In genomic region chr1:8497196-8497878, GRCh38 we compare ENCODE assay signal across 9 cellular contexts.
DNase-seq lines count a peak whose midpoint lies in the region; ATAC-seq, FAIRE-seq and TF ChIP-seq lines count a peak whose summit lies in the region.
"Had no signal": no experiment of that assay in that cellular context is flagged by ENCODE, and none has a peak within 500 bp of the region (broad histone marks: within the 10 kb centered on the region; RNA-seq: fewer than 3 reads in every experiment).

No MANE protein-coding gene starts in this region.

- H3K9me3 ChIP-seq in skeletal muscle satellite cell (replicated peaks; ENCODE audit: low read length) (no peaks in the 10 kb centered on the region), kidney (ENCODE audit: control insufficient read depth in 1 of 2, low read length in 2 of 2) (no peaks in the 10 kb centered on the region)

- in situ Hi-C loops in G401 (cut with HindIII; ENCODE audit: low sequenced_read_pairs) = no loop called here

- H3K27me3 ChIP-seq in skeletal muscle satellite cell (ENCODE audit: control insufficient read depth, insufficient read depth, low read length) = no peaks in the 10 kb centered on the region

- H3K27ac ChIP-seq in kidney (ENCODE audit: low read depth in 2 of 2, low read length in 2 of 2) = no peak overlapping the region

- H3K4me1 ChIP-seq in skeletal muscle satellite cell (ENCODE audit: control insufficient read depth, insufficient read depth, low read length) = peaks cover 23% of the 10 kb centered on the region
- peaks cover 0 to 3% of the 10 kb centered on the region in 2 donors for H3K4me1 ChIP-seq in kidney (ENCODE audit: control insufficient read depth in 1 of 2, insufficient read depth in 1 of 2, low read depth in 1 of 2, low read length in 2 of 2)

- H3K36me3 ChIP-seq in skeletal muscle satellite cell (ENCODE audit: insufficient read depth, low read length) = peaks cover 20% of the 10 kb centered on the region
- peaks cover 2 to 10% of the 10 kb centered on the region in 2 donors for H3K36me3 ChIP-seq in kidney (ENCODE audit: control insufficient read depth in 1 of 2, insufficient read depth in 2 of 2, low read length in 2 of 2)

- TF ChIP-seq POLR2A in GM12892 (IDR thresholded peaks at IDR 0.05; ENCODE audit: low read depth, low read length) = no peak

- TF ChIP-seq CTCF in fibroblast of villous mesenchyme (IDR thresholded peaks at IDR 0.05; ENCODE audit: insufficient read depth, low read depth, low read length) (no peak), kidney (IDR thresholded peaks at IDR 0.05; ENCODE audit: borderline replicate concordance, extremely low read depth, insufficient read depth) (no peak)

- H3K4me3 ChIP-seq in fibroblast of villous mesenchyme (ENCODE audit: low read depth, low read length) (no peak overlapping the region), skeletal muscle satellite cell (ENCODE audit: low read length) (no peak overlapping the region), kidney (ENCODE audit: low read length in 2 of 2) (no peak overlapping the region)

- no peak for ATAC-seq in HG02885 (IDR thresholded peaks at IDR 0.05; ENCODE audit: poor library complexity, unreplicated experiment)

- H3K4me2 ChIP-seq in skeletal muscle satellite cell (ENCODE audit: low read length) = peak overlapping the region; percentile 48

- DNase-seq in GM12892 (ENCODE audit: insufficient read length) = no peak
- peak; percentile 16 for DNase-seq in RPMI7951 (ENCODE audit: low read depth)
- peak; percentile 96 for DNase-seq in fibroblast of villous mesenchyme (ENCODE audit: low read depth)
- DNase-seq in kidney = no peak
- no peak for DNase-seq in G401 (ENCODE audit: low spot score)
- DNase-seq in stimulated activated CD4-positive, alpha-beta T cell treated with anti-CD3 and anti-CD28 coated beads, Interleukin-2, amount 100 ng/mL, for 24 hours = no peak
- DNase-seq: stimulated activated naive CD4-positive, alpha-beta T cell had no signal

- intact Hi-C loops in kidney (cut with DNase I) = no loop called here

- FAIRE-seq in GM12892 (lab: Jason Lieb, UNC) (peak; percentile 17), kidney (lab: Jason Lieb, UNC) (no peak)

- H3K9ac ChIP-seq in skeletal muscle satellite cell (ENCODE audit: low read depth, low read length) (no peak overlapping the region), kidney (ENCODE audit: low read length in 2 of 2) (no peak overlapping the region)

Comparison
In these comparisons a context has a peak if more than half of its experiments do, and no peak if none do; other contexts are left out.
1. DNase-seq: peak in RPMI7951 (single experiment) and fibroblast of villous mesenchyme (single experiment); none in GM12892 (single experiment), kidney (single experiment), G401 (single experiment) and stimulated activated CD4-positive, alpha-beta T cell treated with anti-CD3 and anti-CD28 coated beads, Interleukin-2, amount 100 ng/mL, for 24 hours (0 of 2).